Comparison of ENCODE assay signal across 8 cellular contexts in genomic region chr17:75412455-75413317, GRCh38. TPM values are rescaled to one million over a fixed set of nuclear protein-coding genes. Genes with fewer than 3 reads are reported as not detected.
DNase-seq lines count a peak whose midpoint lies in the region; ATAC-seq, FAIRE-seq and TF ChIP-seq lines count a peak whose summit lies in the region.

No MANE protein-coding gene starts in this region.

- ATAC-seq in GM21723 (IDR thresholded peaks at IDR 0.05; ENCODE audit: unreplicated experiment) (peak; percentile 66), GM18868 (IDR thresholded peaks at IDR 0.05; ENCODE audit: unreplicated experiment) (no peak)

- no peak overlapping the region for H3K4me3 ChIP-seq in BLaER1
- H3K4me3 ChIP-seq in astrocyte of the cerebellum (ENCODE audit: low read depth, low read length): peak overlapping the region; percentile 13
- H3K4me3 ChIP-seq in small intestine (ENCODE audit: low read depth in 1 of 2, low read length in 2 of 2): no peak overlapping the region

- H3K4me1 ChIP-seq in BLaER1: peaks cover 40% of the 10 kb centered on the region
- H3K4me1 ChIP-seq in small intestine (ENCODE audit: control insufficient read depth in 2 of 2, insufficient read depth in 1 of 2, low read depth in 1 of 2, low read length in 1 of 2): no peaks in the 10 kb centered on the region

- H3K9me3 ChIP-seq in BLaER1: no peaks in the 10 kb centered on the region
- no peaks in the 10 kb centered on the region for H3K9me3 ChIP-seq in small intestine (ENCODE audit: control insufficient read depth, low read depth)

- TF ChIP-seq CTCF in astrocyte of the cerebellum (IDR thresholded peaks at IDR 0.05; ENCODE audit: low read depth, low read length, missing control alignments): peak; percentile 79

- no peaks in the 10 kb centered on the region for H3K36me3 ChIP-seq in BLaER1
- no peaks in the 10 kb centered on the region for H3K36me3 ChIP-seq in small intestine (ENCODE audit: control insufficient read depth in 2 of 2, insufficient read depth in 2 of 2, low read length in 2 of 2)

- in situ Hi-C loops in astrocyte of the cerebellum (cut with HindIII; ENCODE audit: low sequenced_read_pairs): no loop called here

- H3K27ac ChIP-seq in BLaER1: peak overlapping the region; percentile 55
- H3K27ac ChIP-seq in small intestine (ENCODE audit: low read depth in 1 of 2, low read length in 1 of 2): no peak overlapping the region

- no peaks in the 10 kb centered on the region for H3K27me3 ChIP-seq in BLaER1
- H3K27me3 ChIP-seq in small intestine (ENCODE audit: control insufficient read depth in 2 of 2, insufficient read depth in 2 of 2, low read length in 2 of 2): no peaks in the 10 kb centered on the region

- WGBS in small intestine, 3 donors: 0 to 1% (median 0%) methylated on average over 8 of the region's 8 CpGs

- no peaks in the 10 kb centered on the region for H4K20me1 ChIP-seq in BLaER1

- H3K9ac ChIP-seq in BLaER1: peak overlapping the region; percentile 60

- FAIRE-seq in small intestine (lab: Jason Lieb, UNC): no peak

- DNase-seq in NCI-H1930 (lab: John Stamatoyannopoulos, UW) (peak; percentile 42 to 81), T-helper 22 cell (ENCODE audit: low read depth) (peak; percentile 35), astrocyte of the cerebellum (ENCODE audit: low read depth) (peak; percentile 58), iPS DF 4.7 (ENCODE audit: extremely low read depth, low spot score) (peak; percentile 69), small intestine (peak; percentile 81)

- H3K4me2 ChIP-seq in BLaER1: peak overlapping the region; percentile 64

RNA-seq across cellular contexts. Expression of gene GRB2, which starts 7.2 kb away (rescaled TPM):
- 10 to 100 TPM; 65.6 to 73.5 (median 66.2) TPM for polyA plus RNA-seq in small intestine

RNA-seq across cellular contexts. Expression of gene TMEM94, which starts 43.7 kb away (rescaled TPM):
- polyA plus RNA-seq in small intestine: 10 to 100 TPM; 41.8 to 87.7 (median 57.3) TPM
